ENCODE assay signal across 28 cellular contexts in genomic region chr14:68906439-68906838, GRCh38.
"Had no signal": no experiment of that assay in that cellular context is flagged by ENCODE, and none has a peak within 500 bp of the region (broad histone marks: within the 10 kb centered on the region; RNA-seq: fewer than 3 reads in every experiment).

No MANE protein-coding gene starts in this region.

- H3K27me3 ChIP-seq: breast epithelium, esophagus squamous epithelium, pancreas, right atrium auricular region, spleen, suprapubic skin had no signal

- DNase-seq: activated CD4-positive, alpha-beta memory T cell treated with anti-CD3 and anti-CD28 coated beads, Interleukin-2, amount 10 ng/mL, durations not matched to agents 7 days and 5 days; activated CD4-positive, alpha-beta T cell treated with anti-CD3 and anti-CD28 coated beads, Interleukin-2, amount 10 ng/mL, durations not matched to agents 24 days and 14 days; activated CD8-positive, alpha-beta memory T cell treated with anti-CD3 and anti-CD28 coated beads, Interleukin-2, amount 50 U/mL, for 48 hours; activated naive CD8-positive, alpha-beta T cell treated with anti-CD3 and anti-CD28 coated beads, Interleukin-2, amount 50 U/mL, for 24 hours; activated T-cell treated with anti-CD3 and anti-CD28 coated beads, Interleukin-2, amount 50 U/mL, for 48 hours; amygdala; central memory CD4-positive, alpha-beta T cell; esophagus squamous epithelium; foreskin melanocyte; left ventricle myocardium inferior; pancreas; spleen; stimulated activated CD4-positive, alpha-beta T cell treated with anti-CD3 and anti-CD28 coated beads, Interleukin-2, amount 100 ng/mL, for 48 hours; T-helper 9 cell; trophoblast cell had no signal

- H3K9me3 ChIP-seq: breast epithelium, esophagus squamous epithelium, left ventricle myocardium inferior, mucosa of descending colon, pancreas, psoas muscle, right atrium auricular region, spleen, suprapubic skin had no signal

- H3K27me3 Mint-ChIP-seq: activated CD4-positive, alpha-beta memory T cell treated with anti-CD3 and anti-CD28 coated beads, Interleukin-2, amount 10 ng/mL, durations not matched to agents 7 days and 5 days; activated CD4-positive, alpha-beta T cell treated with anti-CD3 and anti-CD28 coated beads, Interleukin-2, amount 10 ng/mL, durations not matched to agents 24 days and 14 days; activated naive CD4-positive, alpha-beta T cell treated with anti-CD3 and anti-CD28 coated beads, Interleukin-2, amount 50 U/mL, for 24 hours; activated naive CD8-positive, alpha-beta T cell treated with anti-CD3 and anti-CD28 coated beads, Interleukin-2, amount 50 U/mL, for 24 hours; dendritic cell treated with granulocyte-macrophage colony-stimulating factor and Interleukin-4, amounts not matched to agents 40 ng/mL and 50 ng/mL, for 4 days; stimulated activated naive CD8-positive, alpha-beta T cell treated with anti-CD3 and anti-CD28 coated beads, Interleukin-15, Interleukin-2, amounts not matched to agents 100 ng/mL and 50 ng/mL, for 24 hours had no signal

- H3K9me3 Mint-ChIP-seq: activated CD4-positive, alpha-beta memory T cell treated with anti-CD3 and anti-CD28 coated beads, Interleukin-2, amount 10 ng/mL, durations not matched to agents 7 days and 5 days; activated CD4-positive, alpha-beta T cell treated with anti-CD3 and anti-CD28 coated beads, Interleukin-2, amount 10 ng/mL, durations not matched to agents 24 days and 14 days; activated naive CD4-positive, alpha-beta T cell treated with anti-CD3 and anti-CD28 coated beads, Interleukin-2, amount 50 U/mL, for 24 hours; activated naive CD8-positive, alpha-beta T cell treated with anti-CD3 and anti-CD28 coated beads, Interleukin-2, amount 50 U/mL, for 24 hours; activated T-helper 2 cell treated with anti-CD3 and anti-CD28 coated beads, Interferon-gamma antibody, Interleukin-2, Interleukin-4, amounts not matched to agents 10 μg/mL and 5 μg/mL and 100 μg/mL, durations not matched to agents 14 hours and 24 hours and 36 hours; dendritic cell treated with granulocyte-macrophage colony-stimulating factor and Interleukin-4, amounts not matched to agents 40 ng/mL and 50 ng/mL, for 4 days; nephron; stimulated activated naive CD8-positive, alpha-beta T cell treated with anti-CD3 and anti-CD28 coated beads, Interleukin-15, Interleukin-2, amounts not matched to agents 100 ng/mL and 50 ng/mL, for 24 hours; T-helper 1 cell treated with Interleukin-12 subunit alpha and Interleukin-12 subunit beta and Interleukin-4 antibody, amounts not matched to agents 30 μg/mL and 1 μg/mL, for 36 hours had no signal

- ATAC-seq: activated naive CD8-positive, alpha-beta T cell treated with anti-CD3 and anti-CD28 coated beads, Interleukin-2, amount 50 U/mL, for 24 hours; mucosa of descending colon; pancreas; psoas muscle had no signal

- H3K4me1 ChIP-seq: left ventricle myocardium inferior, pancreas, psoas muscle, right atrium auricular region, suprapubic skin had no signal

- H3K4me3 Mint-ChIP-seq: activated CD4-positive, alpha-beta memory T cell treated with anti-CD3 and anti-CD28 coated beads, Interleukin-2, amount 10 ng/mL, durations not matched to agents 7 days and 5 days; activated CD4-positive, alpha-beta T cell treated with anti-CD3 and anti-CD28 coated beads, Interleukin-2, amount 10 ng/mL, durations not matched to agents 24 days and 14 days; activated naive CD4-positive, alpha-beta T cell treated with anti-CD3 and anti-CD28 coated beads, Interleukin-2, amount 50 U/mL, for 24 hours; activated naive CD8-positive, alpha-beta T cell treated with anti-CD3 and anti-CD28 coated beads, Interleukin-2, amount 50 U/mL, for 24 hours; dendritic cell treated with granulocyte-macrophage colony-stimulating factor and Interleukin-4, amounts not matched to agents 40 ng/mL and 50 ng/mL, for 4 days; nephron; stimulated activated naive CD8-positive, alpha-beta T cell treated with anti-CD3 and anti-CD28 coated beads, Interleukin-15, Interleukin-2, amounts not matched to agents 100 ng/mL and 50 ng/mL, for 24 hours; T-helper 1 cell treated with Interleukin-12 subunit alpha and Interleukin-12 subunit beta and Interleukin-4 antibody, amounts not matched to agents 30 μg/mL and 1 μg/mL, for 36 hours had no signal

- H3K27ac ChIP-seq: breast epithelium, left ventricle myocardium inferior, pancreas, psoas muscle, right atrium auricular region, SK-N-MC, spleen, suprapubic skin, VCaP had no signal

- H3K4me3 ChIP-seq: breast epithelium, esophagus squamous epithelium, left ventricle myocardium inferior, mucosa of descending colon, pancreas, psoas muscle, right atrium auricular region, SK-N-MC, spleen, suprapubic skin had no signal

- H3K27ac Mint-ChIP-seq: activated CD4-positive, alpha-beta memory T cell treated with anti-CD3 and anti-CD28 coated beads, Interleukin-2, amount 10 ng/mL, durations not matched to agents 7 days and 5 days; activated CD4-positive, alpha-beta T cell treated with anti-CD3 and anti-CD28 coated beads, Interleukin-2, amount 10 ng/mL, durations not matched to agents 24 days and 14 days; activated naive CD4-positive, alpha-beta T cell treated with anti-CD3 and anti-CD28 coated beads, Interleukin-2, amount 50 U/mL, for 24 hours; activated naive CD8-positive, alpha-beta T cell treated with anti-CD3 and anti-CD28 coated beads, Interleukin-2, amount 50 U/mL, for 24 hours; activated T-helper 2 cell treated with anti-CD3 and anti-CD28 coated beads, Interferon-gamma antibody, Interleukin-2, Interleukin-4, amounts not matched to agents 10 μg/mL and 5 μg/mL and 100 μg/mL, durations not matched to agents 14 hours and 24 hours and 36 hours; dendritic cell treated with granulocyte-macrophage colony-stimulating factor and Interleukin-4, amounts not matched to agents 40 ng/mL and 50 ng/mL, for 4 days; nephron; stimulated activated naive CD8-positive, alpha-beta T cell treated with anti-CD3 and anti-CD28 coated beads, Interleukin-15, Interleukin-2, amounts not matched to agents 100 ng/mL and 50 ng/mL, for 24 hours; T-helper 1 cell treated with Interleukin-12 subunit alpha and Interleukin-12 subunit beta and Interleukin-4 antibody, amounts not matched to agents 30 μg/mL and 1 μg/mL, for 36 hours had no signal
